Comparison of ENCODE assay signal across 10 cellular contexts in the genomic region with DNA sequence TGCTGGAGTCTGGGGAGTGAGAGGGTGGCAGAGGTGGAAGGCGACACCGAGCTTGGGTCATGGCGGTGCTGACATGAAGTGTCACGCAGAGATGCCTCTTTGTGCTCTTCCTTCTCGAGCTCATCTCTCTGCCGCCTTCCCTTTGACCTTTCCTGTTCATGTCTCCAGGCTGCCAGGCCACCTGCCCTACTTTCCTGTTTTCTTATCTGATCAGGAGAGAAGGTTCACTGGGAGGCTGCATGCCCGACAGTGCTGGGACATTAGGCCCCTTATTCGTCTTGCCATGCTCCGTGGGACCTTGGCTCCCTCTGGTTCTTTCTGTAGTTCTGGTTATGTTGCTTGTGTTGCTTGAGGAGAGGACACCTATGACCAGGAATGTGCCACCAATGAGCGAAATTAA. TPM values are rescaled to one million over a fixed set of nuclear protein-coding genes. Genes with fewer than 3 reads are reported as not detected.
"Had no signal": no experiment of that assay in that cellular context is flagged by ENCODE, and none has a peak within 500 bp of the region (broad histone marks: within the 10 kb centered on the region; RNA-seq: fewer than 3 reads in every experiment).

No MANE protein-coding gene starts in this region.

- H3K4me3 Mint-ChIP-seq: H9, IgD-negative memory B cell had no signal

- H3K27ac ChIP-seq: HL-60, KMS-11 had no signal

- H3K4me1 Mint-ChIP-seq: IgD-negative memory B cell had no signal

- H3K4me2 ChIP-seq: KMS-11 had no signal

- DNase-seq: GOT3, H9, HCEC 1CT, KBM-7 had no signal

- H3K9ac ChIP-seq: KMS-11 had no signal

- FAIRE-seq: H54, HepG2 had no signal

- H3K27ac Mint-ChIP-seq: H9, IgD-negative memory B cell had no signal

- ATAC-seq: HepG2 had no signal

RNA-seq across cellular contexts. Expression of a gene that starts 33.2 kb away (rescaled TPM):
- total RNA-seq: H9, HepG2, HT1080 had no signal
- polyA plus RNA-seq: HepG2, IgD-negative memory B cell had no signal

RNA-seq across cellular contexts. Expression of a gene that starts 44.1 kb away (rescaled TPM):
- total RNA-seq: H9, HT1080 had no signal
- polyA plus RNA-seq: HepG2, IgD-negative memory B cell had no signal
